In genomic region chr1:202964755-202965440, GRCh38 we compare ENCODE assay signal across 1 cellular context.
TF ChIP-seq lines count a peak whose summit lies in the region.

No MANE protein-coding gene starts in this region.

TF ChIP-seq in HepG2, 621 proteins besides CTCF, POLR2A, EP300 and RAD21:
- TF ChIP-seq ZHX1 (CRISPR knock-in tag; IDR thresholded peaks at IDR 0.05; ENCODE audit: low read depth) (no peak), PRDM10 (CRISPR knock-in tag; IDR thresholded peaks at IDR 0.05; ENCODE audit: low read depth) (no peak), ZNF329 (CRISPR knock-in tag; IDR thresholded peaks at IDR 0.05; ENCODE audit: low read depth) (no peak)
